In the genomic region with DNA sequence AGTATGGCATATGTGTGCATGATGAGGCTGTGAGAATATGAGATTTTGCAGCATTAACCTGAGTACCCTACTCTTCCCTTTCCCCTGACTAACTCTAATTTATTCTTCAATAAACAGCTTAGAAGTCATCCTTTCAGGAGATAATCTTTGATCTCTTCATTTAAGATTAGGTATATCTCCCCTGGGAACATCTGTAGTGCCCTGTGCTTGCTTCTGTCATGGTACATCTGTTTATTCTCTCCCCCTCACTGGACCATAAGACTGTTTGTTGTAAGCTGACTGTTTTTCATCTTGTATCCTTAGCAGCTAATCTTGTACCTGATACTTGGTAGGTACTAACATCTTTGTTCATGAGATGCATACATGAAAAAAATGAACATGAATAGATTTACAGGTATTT, we compare ENCODE assay signal across 16 cellular contexts.
"Had no signal": no experiment of that assay in that cellular context is flagged by ENCODE, and none has a peak within 500 bp of the region (broad histone marks: within the 10 kb centered on the region; RNA-seq: fewer than 3 reads in every experiment).

No MANE protein-coding gene starts in this region.

- DNase-seq: effector memory CD8-positive, alpha-beta T cell; gastrocnemius medialis; islet precursor cell; mammary epithelial cell; naive thymus-derived CD4-positive, alpha-beta T cell; nephron progenitor cell; psoas muscle; retina; right lobe of liver; spleen; stimulated activated CD4-positive, alpha-beta T cell treated with anti-CD3 and anti-CD28 coated beads, Interleukin-15, amount 100 ng/mL, for 24 hours; stimulated activated CD4-positive, alpha-beta T cell treated with anti-CD3 and anti-CD28 coated beads, Interleukin-1b, Interleukin-23, amount 100 ng/mL, for 48 hours; stimulated activated naive CD4-positive, alpha-beta T cell; stomach; substantia nigra; transverse colon had no signal
